In genomic region chr20:46117704-46118467, GRCh38 we compare ENCODE assay signal across 1 cellular context.
TF ChIP-seq lines count a peak whose summit lies in the region.

Gene CD40, plus strand, starts transcription at chr20:46118314. Its CDS starts 30 bp downstream, at chr20:46118344.

TF ChIP-seq in H1, 55 proteins besides CTCF, POLR2A, EP300 and RAD21 (continued from another document):
- TF ChIP-seq USF2 (IDR thresholded peaks at IDR 0.05; ENCODE audit: low read length) (no peak), CHD7 (IDR thresholded peaks at IDR 0.05; ENCODE audit: insufficient replicate concordance, low read length) (no peak), SUZ12 (IDR thresholded peaks at IDR 0.05; ENCODE audit: low read length) (0 out of 2 replicates have a peak, but pooled peaks have one; percentile 29), HDAC6 (IDR thresholded peaks at IDR 0.05; ENCODE audit: low read depth, low read length) (no peak), ATF3 (IDR thresholded peaks at IDR 0.05; ENCODE audit: insufficient read depth, low read depth, low read length) (no peak), TCF12 (IDR thresholded peaks at IDR 0.05; ENCODE audit: low read depth, low read length) (no peak), SP2 (IDR thresholded peaks at IDR 0.05; ENCODE audit: low read length) (no peak), FOSL1 (IDR thresholded peaks at IDR 0.05; ENCODE audit: insufficient read depth, low read depth, low read length) (peak; percentile 43; the same call in 1 of the 2 replicates), CHD1 (IDR thresholded peaks at IDR 0.05; ENCODE audit: low read depth, low read length) (no peak), SIN3A (conservative IDR thresholded peaks at IDR 0.05 in 1 of 2, IDR thresholded peaks at IDR 0.05 in 1 of 2; ENCODE audit: low read depth in 1 of 2, low read length in 2 of 2) (no peak; a peak in 1 of 4 replicates), EGR1 (IDR thresholded peaks at IDR 0.05; ENCODE audit: borderline replicate concordance, low read depth, low read length) (no peak), YY1 (IDR thresholded peaks at IDR 0.05; ENCODE audit: low read depth, low read length) (no peak), NRF1 (IDR thresholded peaks at IDR 0.05; ENCODE audit: low read depth, low read length) (no peak), EZH2 (IDR thresholded peaks at IDR 0.05; ENCODE audit: low read depth, low read length, severe bottlenecking) (no peak), CBX5 (IDR thresholded peaks at IDR 0.05; ENCODE audit: low read depth, low read length) (no peak), RXRA (IDR thresholded peaks at IDR 0.05; ENCODE audit: insufficient read depth, low read depth, low read length) (no peak), KDM5A (IDR thresholded peaks at IDR 0.05; ENCODE audit: low read length) (no peak), CREB1 (IDR thresholded peaks at IDR 0.05) (no peak), ZNF274 (IDR thresholded peaks at IDR 0.05; ENCODE audit: borderline replicate concordance, extremely low read depth, low read length) (no peak), JUN (IDR thresholded peaks at IDR 0.05; ENCODE audit: low read depth, low read length) (no peak), TBP (IDR thresholded peaks at IDR 0.05; ENCODE audit: low read depth, low read length) (peak; percentile 74), JUND (IDR thresholded peaks at IDR 0.05; ENCODE audit: low read length) (no peak), HDAC2 (IDR thresholded peaks at IDR 0.05; ENCODE audit: borderline replicate concordance in 1 of 2, low read depth in 2 of 2, low read length in 2 of 2) (no peak), MAX (IDR thresholded peaks at IDR 0.05) (peak; percentile 47), RBBP5 (IDR thresholded peaks at IDR 0.05; ENCODE audit: borderline replicate concordance, low read depth, low read length) (no peak), SP1 (IDR thresholded peaks at IDR 0.05; ENCODE audit: low read depth, low read length) (peak; percentile 76), TEAD4 (IDR thresholded peaks at IDR 0.05; ENCODE audit: low read depth, low read length) (0 out of 2 replicates have a peak, but pooled peaks have one; percentile 1), SIRT6 (IDR thresholded peaks at IDR 0.05; ENCODE audit: low read length) (no peak), MAFK (IDR thresholded peaks at IDR 0.05; ENCODE audit: low read depth, low read length) (no peak), TAF1 (IDR thresholded peaks at IDR 0.05; ENCODE audit: low read depth, low read length) (peak; percentile 89), E2F6 (IDR thresholded peaks at IDR 0.05) (peak; percentile 68), GTF2F1 (IDR thresholded peaks at IDR 0.05; ENCODE audit: borderline replicate concordance, low read depth, low read length) (no peak), KDM4A (IDR thresholded peaks at IDR 0.05; ENCODE audit: low read depth, low read length, severe bottlenecking) (peak; percentile 81), NANOG (IDR thresholded peaks at IDR 0.05; ENCODE audit: insufficient read depth, low read depth, low read length, poor library complexity, severe bottlenecking) (no peak), TAF7 (optimal IDR thresholded peaks at IDR 0.05; ENCODE audit: borderline replicate concordance, low read depth, low read length) (peak; percentile 46), CBX8 (IDR thresholded peaks at IDR 0.05; ENCODE audit: borderline replicate concordance, low read depth, low read length) (no peak), RNF2 (IDR thresholded peaks at IDR 0.05; ENCODE audit: borderline replicate concordance, low read depth, low read length, missing control alignments, poor library complexity, severe bottlenecking) (no peak), SP4 (IDR thresholded peaks at IDR 0.05; ENCODE audit: low read length) (peak; percentile 65; the same call in 1 of the 2 replicates), BRCA1 (IDR thresholded peaks at IDR 0.05; ENCODE audit: low read depth, low read length) (no peak), ASH2L (IDR thresholded peaks at IDR 0.05; ENCODE audit: low read length) (no peak), SAP30 (IDR thresholded peaks at IDR 0.05; ENCODE audit: insufficient read depth, insufficient replicate concordance, low read length) (peak; percentile 48), CTBP2 (IDR thresholded peaks at IDR 0.05; ENCODE audit: borderline replicate concordance, insufficient read depth, insufficient read length, low read length) (no peak), CEBPB (IDR thresholded peaks at IDR 0.05; ENCODE audit: low read depth, low read length) (no peak), KDM1A (IDR thresholded peaks at IDR 0.05; ENCODE audit: borderline replicate concordance, low read length) (no peak), POLR2AphosphoS5 (IDR thresholded peaks at IDR 0.05; ENCODE audit: low read depth, low read length) (peak; percentile 66), CHD2 (IDR thresholded peaks at IDR 0.05; ENCODE audit: low read length) (no peak), PHF8 (conservative IDR thresholded peaks at IDR 0.05; ENCODE audit: low read depth, low read length) (peak; percentile 35; the same call in 1 of the 2 replicates), GABPA (IDR thresholded peaks at IDR 0.05; ENCODE audit: borderline replicate concordance, insufficient read depth, low read length) (no peak), BCL11A (IDR thresholded peaks at IDR 0.05; ENCODE audit: low read depth in 2 of 2, low read length in 2 of 2) (no peak), SRF (IDR thresholded peaks at IDR 0.05; ENCODE audit: low read depth, low read length) (no peak), ATF2 (IDR thresholded peaks at IDR 0.05; ENCODE audit: low read length) (no peak), POU5F1 (IDR thresholded peaks at IDR 0.05; ENCODE audit: low read depth, low read length) (no peak)
